In genomic region chr7:64098-64521, GRCh38 we compare ENCODE assay signal across 8 cellular contexts.
DNase-seq lines count a peak whose midpoint lies in the region; ATAC-seq, FAIRE-seq and TF ChIP-seq lines count a peak whose summit lies in the region.

No MANE protein-coding gene starts in this region.

- FAIRE-seq in bronchial epithelial cell (lab: Jason Lieb, UNC), result no peak

- H3K36me3 ChIP-seq in GM06990 (ENCODE audit: control insufficient read depth, insufficient read depth, low read length) (no peaks in the 10 kb centered on the region), bronchial epithelial cell (ENCODE audit: control insufficient read depth, insufficient read depth, low read length) (no peaks in the 10 kb centered on the region), transverse colon (no peaks in the 10 kb centered on the region)

- no peak for TF ChIP-seq POLR2A in transverse colon (IDR thresholded peaks at IDR 0.05)

- H3K27me3 ChIP-seq in GM06990 (replicated peaks; ENCODE audit: control insufficient read depth, insufficient read depth, low read length), result no peaks in the 10 kb centered on the region; the same call in 1 of the 2 replicates
- peaks cover 5% of the 10 kb centered on the region for H3K27me3 ChIP-seq in bronchial epithelial cell (ENCODE audit: control insufficient read depth, insufficient read depth, low read length)
- H3K27me3 ChIP-seq in transverse colon, result no peaks in the 10 kb centered on the region

- H3K9me3 ChIP-seq in transverse colon, result no peaks in the 10 kb centered on the region

- H3K27ac ChIP-seq in 22Rv1 (no peak overlapping the region), transverse colon (no peak overlapping the region)

- peaks cover 0 to 14% (median 0%) of the 10 kb centered on the region in 4 donors for H3K4me1 ChIP-seq in transverse colon

- intact Hi-C loops in transverse colon (cut with DNase I; ENCODE audit: low total_unique reads), result no loop called here

- H3K4me3 ChIP-seq in GM06990 (replicated peaks; ENCODE audit: low read depth, low read length) (no peak overlapping the region), bronchial epithelial cell (ENCODE audit: low read depth, low read length) (no peak overlapping the region), transverse colon (no peak overlapping the region)

- DNase-seq in GM06990 (ENCODE audit: extremely low read depth, insufficient read length) (no peak), NCI-H524 (lab: John Stamatoyannopoulos, UW) (peak; percentile 48 to 82), bronchial epithelial cell (ENCODE audit: low read depth) (peak; percentile 53), kidney tubule cell (ENCODE audit: low spot score) (peak; percentile 63), transverse colon (peak; percentile 53)

- peak; percentile 34 for TF ChIP-seq CTCF in 22Rv1 (IDR thresholded peaks at IDR 0.05)
- TF ChIP-seq CTCF in GM06990 (IDR thresholded peaks at IDR 0.05; ENCODE audit: insufficient read depth, low read length, poor library complexity, severe bottlenecking), result peak; percentile 43
- peak; percentile 54 for TF ChIP-seq CTCF in bronchial epithelial cell (IDR thresholded peaks at IDR 0.05; ENCODE audit: insufficient read depth, low read length, severe bottlenecking)
- TF ChIP-seq CTCF in transverse colon (IDR thresholded peaks at IDR 0.05), result peak; percentile 29 to 55 (median 37)

- ATAC-seq in HG02763 (IDR thresholded peaks at IDR 0.05; ENCODE audit: unreplicated experiment), result no peak
- ATAC-seq in HG03457 (IDR thresholded peaks at IDR 0.05; ENCODE audit: unreplicated experiment), result no peak

- in situ Hi-C loops in transverse colon (cut with MboI; ENCODE audit: low pct_ligation_motif_present in 1 of 4, low pct_unique_long_range_greater_than_20kb in 1 of 4, low sequenced_read_pairs in 3 of 4), result no loop called here

- 52% methylated on average over 4 of the region's 4 CpGs; no CpG with 5 or more reads in 1 of the 2 donors for WGBS in transverse colon (ENCODE audit: low coverage in 1 of 2), 2 donors

- TF ChIP-seq EP300 in transverse colon (IDR thresholded peaks at IDR 0.05; ENCODE audit: low read depth), result no peak
